ENCODE assay signal across 8 cellular contexts in the genomic region with DNA sequence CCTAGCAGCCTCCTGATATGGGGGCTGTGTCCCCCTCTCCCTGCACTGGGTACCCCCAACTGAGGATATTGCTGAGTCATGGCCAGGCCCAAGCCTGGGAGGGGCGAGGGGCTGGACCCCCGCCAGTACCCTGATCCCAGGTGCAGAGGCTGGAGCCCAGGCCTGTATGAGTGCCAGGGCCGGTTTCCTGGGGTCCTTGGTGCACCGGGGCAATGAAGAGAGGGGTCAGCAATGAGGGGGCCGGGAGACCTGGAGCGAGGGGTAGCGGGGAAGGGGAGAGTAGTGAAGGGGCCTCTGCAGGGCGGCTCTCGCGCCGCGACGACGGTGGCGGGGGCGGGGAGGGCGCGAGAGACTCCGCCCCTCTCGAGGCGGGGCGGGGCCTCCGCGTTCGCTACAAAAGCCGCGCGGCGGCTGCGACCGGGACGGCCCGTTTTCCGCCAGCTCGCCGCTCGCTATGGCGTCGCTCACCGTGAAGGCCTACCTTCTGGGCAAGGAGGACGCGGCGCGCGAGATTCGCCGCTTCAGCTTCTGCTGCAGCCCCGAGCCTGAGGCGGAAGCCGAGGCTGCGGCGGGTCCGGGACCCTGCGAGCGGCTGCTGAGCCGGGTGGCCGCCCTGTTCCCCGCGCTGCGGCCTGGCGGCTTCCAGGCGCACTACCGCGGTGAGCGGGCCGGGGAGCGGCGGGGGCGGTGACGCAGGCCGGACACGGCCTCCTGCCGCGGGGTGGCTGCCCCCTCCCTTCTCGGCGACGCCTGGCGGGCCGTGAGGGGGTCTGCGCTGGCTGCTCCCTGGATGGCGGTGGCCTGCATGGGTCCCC.
DNase-seq lines count a peak whose midpoint lies in the region; ATAC-seq and TF ChIP-seq lines count a peak whose summit lies in the region.

A gene (plus strand): TSS at position 423 of the 815 bp plus-strand sequence. CDS start 32 bp downstream, at position 455.

- TF ChIP-seq CTCF in epithelial cell of esophagus (IDR thresholded peaks at IDR 0.05; ENCODE audit: insufficient read depth, low read depth, low read length, missing control alignments) = no peak

- peaks cover 26% of the 10 kb centered on the region for H3K4me1 ChIP-seq in NT2/D1 (ENCODE audit: insufficient read depth, insufficient read length)

- H3K27me3 ChIP-seq in NT2/D1 (ENCODE audit: insufficient read depth, insufficient read length) = no peaks in the 10 kb centered on the region

- H3K4me3 ChIP-seq in NT2/D1 (ENCODE audit: insufficient read length, low read depth) (peak within 1 kb of the TSS; percentile 82), epithelial cell of esophagus (ENCODE audit: low read length) (peak within 1 kb of the TSS; percentile 73)

- DNase-seq in C1 segment of cervical spinal cord (lab: John Stamatoyannopoulos, UW) (peak; percentile 19 to 91 (median 80)), GM19238 (ENCODE audit: insufficient read length, low spot score) (peak; percentile 74), NT2/D1 (ENCODE audit: low read depth, low spot score) (no peak), activated T-cell treated with anti-CD3 and anti-CD28 coated beads for 4 hours (peak; percentile 75), epithelial cell of esophagus (ENCODE audit: low read depth) (peak; percentile 81), middle frontal gyrus (ENCODE audit: extremely low spot score, low spot score) (peak; percentile 83)
- DNase-seq in stimulated activated CD8-positive, alpha-beta memory T cell treated with anti-CD3 and anti-CD28 coated beads, Interleukin-2, amount 100 ng/mL, for 48 hours (ENCODE audit: low read depth in 2 of 2) = peak; percentile 67 to 75

- no peaks in the 10 kb centered on the region for H3K9me3 ChIP-seq in NT2/D1 (ENCODE audit: insufficient read depth, low read length)

- peak within 1 kb of the TSS; percentile 95 for H3K9ac ChIP-seq in NT2/D1 (ENCODE audit: insufficient read length, low read depth)

- ATAC-seq in HG03378 (IDR thresholded peaks at IDR 0.05; ENCODE audit: unreplicated experiment) = peak; percentile 26

- peaks cover 38% of the 10 kb centered on the region for H3K36me3 ChIP-seq in NT2/D1 (ENCODE audit: insufficient read depth, insufficient read length, low read length)
